8 cellular contexts compared by ENCODE assay signal in genomic region chr2:148989882-148990493, GRCh38. TPM values are rescaled to one million over a fixed set of nuclear protein-coding genes. Genes with fewer than 3 reads are reported as not detected.
DNase-seq lines count a peak whose midpoint lies in the region; ATAC-seq and TF ChIP-seq lines count a peak whose summit lies in the region.

No MANE protein-coding gene starts in this region.

- peaks cover 7% of the 10 kb centered on the region for H3K36me3 Mint-ChIP-seq in activated T-helper 1 cell treated with anti-CD3 and anti-CD28 coated beads, Interleukin-12 subunit alpha, Interleukin-12 subunit beta, Interleukin-2, Interleukin-4 antibody, amounts not matched to agents 30 ng/mL and 10 ng/mL and 1 ng/mL, durations not matched to agents 14 hours and 24 hours and 36 hours (ENCODE audit: low read depth)

- DNase-seq in GM03348 (ENCODE audit: low spot score) (peak; percentile 79), HuH-7 (ENCODE audit: low spot score) (peak; percentile 80), NT2/D1 (ENCODE audit: low read depth, low spot score) (peak; percentile 68), foreskin melanocyte (peak; percentile 63), ovary (peak in 4 of 5 donors; percentile 33 to 66 (median 41))
- peak; percentile 30 for DNase-seq in activated T-helper 1 cell treated with anti-CD3 and anti-CD28 coated beads, Interleukin-12 subunit alpha, Interleukin-12 subunit beta, Interleukin-2, Interleukin-4 antibody, amounts not matched to agents 30 ng/mL and 10 ng/mL and 1 ng/mL, durations not matched to agents 14 hours and 24 hours and 36 hours (ENCODE audit: low spot score)
- DNase-seq in NK-92 treated with Interleukin-12 subunit alpha and Interleukin-12 subunit beta, amount 100 ng/mL, for 24 hours (lab: John Stamatoyannopoulos, UW): no peak

- H3K4me1 ChIP-seq in NT2/D1 (ENCODE audit: insufficient read depth, insufficient read length) (no peaks in the 10 kb centered on the region), ovary (ENCODE audit: insufficient read depth) (no peaks in the 10 kb centered on the region)

- no peak overlapping the region for H3K9ac ChIP-seq in NT2/D1 (ENCODE audit: insufficient read length, low read depth)

- peaks cover 4% of the 10 kb centered on the region for H3K4me1 Mint-ChIP-seq in activated T-helper 1 cell treated with anti-CD3 and anti-CD28 coated beads, Interleukin-12 subunit alpha, Interleukin-12 subunit beta, Interleukin-2, Interleukin-4 antibody, amounts not matched to agents 30 ng/mL and 10 ng/mL and 1 ng/mL, durations not matched to agents 14 hours and 24 hours and 36 hours (ENCODE audit: low read depth)

- TF ChIP-seq EP300 in ovary (IDR thresholded peaks at IDR 0.05): no peak

- peak; percentile 40 to 62 (median 43) for TF ChIP-seq CTCF in ovary (IDR thresholded peaks at IDR 0.05)

- WGBS in ovary, 3 donors: 27 to 35% (median 31%) methylated on average over 6 of the region's 6 CpGs

- H3K27me3 ChIP-seq in NT2/D1 (ENCODE audit: insufficient read depth, insufficient read length) (no peaks in the 10 kb centered on the region), ovary (no peaks in the 10 kb centered on the region)

- H3K4me3 ChIP-seq in NT2/D1 (ENCODE audit: insufficient read length, low read depth): no peak overlapping the region
- no peak overlapping the region for H3K4me3 ChIP-seq in ovary

- H3K36me3 ChIP-seq in NT2/D1 (ENCODE audit: insufficient read depth, insufficient read length, low read length) (peaks cover 44% of the 10 kb centered on the region), ovary (no peaks in the 10 kb centered on the region)

- no peak overlapping the region for H3K27ac ChIP-seq in ovary

- no peak overlapping the region for H3K4me3 Mint-ChIP-seq in activated T-helper 1 cell treated with anti-CD3 and anti-CD28 coated beads, Interleukin-12 subunit alpha, Interleukin-12 subunit beta, Interleukin-2, Interleukin-4 antibody, amounts not matched to agents 30 ng/mL and 10 ng/mL and 1 ng/mL, durations not matched to agents 14 hours and 24 hours and 36 hours

- ATAC-seq in GM21717 (IDR thresholded peaks at IDR 0.05; ENCODE audit: unreplicated experiment): peak; percentile 92

- intact Hi-C loops in activated T-helper 1 cell treated with anti-CD3 and anti-CD28 coated beads, Interleukin-12 subunit alpha, Interleukin-12 subunit beta, Interleukin-2, Interleukin-4 antibody, amounts not matched to agents 30 ng/mL and 10 ng/mL and 1 ng/mL, durations not matched to agents 14 hours and 24 hours and 36 hours (cut with micrococcal nuclease): loop anchor here (1.0 to 5.0 kb wide), 6 partner anchors 63 to 1053 kb away; no protein-coding TSS in a partner anchor
- intact Hi-C loops in ovary (cut with DNase I): loop anchor here in 3 of 4 donors (5.0 kb wide), 1 partner anchor 1053 kb away; no protein-coding TSS in a partner anchor

- no peak overlapping the region for H3K27ac Mint-ChIP-seq in activated T-helper 1 cell treated with anti-CD3 and anti-CD28 coated beads, Interleukin-12 subunit alpha, Interleukin-12 subunit beta, Interleukin-2, Interleukin-4 antibody, amounts not matched to agents 30 ng/mL and 10 ng/mL and 1 ng/mL, durations not matched to agents 14 hours and 24 hours and 36 hours

- H3K9me3 ChIP-seq in NT2/D1 (ENCODE audit: insufficient read depth, low read length) (no peaks in the 10 kb centered on the region), ovary (no peaks in the 10 kb centered on the region)

- TF ChIP-seq POLR2A in ovary (IDR thresholded peaks at IDR 0.05): no peak

- no peaks in the 10 kb centered on the region for H3K9me3 Mint-ChIP-seq in activated T-helper 1 cell treated with anti-CD3 and anti-CD28 coated beads, Interleukin-12 subunit alpha, Interleukin-12 subunit beta, Interleukin-2, Interleukin-4 antibody, amounts not matched to agents 30 ng/mL and 10 ng/mL and 1 ng/mL, durations not matched to agents 14 hours and 24 hours and 36 hours

- H3K27me3 Mint-ChIP-seq in activated T-helper 1 cell treated with anti-CD3 and anti-CD28 coated beads, Interleukin-12 subunit alpha, Interleukin-12 subunit beta, Interleukin-2, Interleukin-4 antibody, amounts not matched to agents 30 ng/mL and 10 ng/mL and 1 ng/mL, durations not matched to agents 14 hours and 24 hours and 36 hours (ENCODE audit: insufficient read depth): no peaks in the 10 kb centered on the region

RNA-seq across cellular contexts. Expression of gene LYPD6B, which starts 48.5 kb away (rescaled TPM):
- total RNA-seq in activated T-helper 1 cell treated with anti-CD3 and anti-CD28 coated beads, Interleukin-12 subunit alpha, Interleukin-12 subunit beta, Interleukin-2, Interleukin-4 antibody, amounts not matched to agents 30 ng/mL and 10 ng/mL and 1 ng/mL, durations not matched to agents 14 hours and 24 hours and 36 hours: not detected in 2 replicates
- total RNA-seq in ovary: 10 to 100 TPM in 1 of 7 donors, 1 to 10 TPM in 3, under 1 TPM in 1, not detected in 2; 0.72 to 17.0 (median 1.7) TPM
- under 1 TPM; 0.17 to 0.33 TPM for polyA plus RNA-seq in ovary
